ENCODE assay signal across 17 cellular contexts in the genomic region with DNA sequence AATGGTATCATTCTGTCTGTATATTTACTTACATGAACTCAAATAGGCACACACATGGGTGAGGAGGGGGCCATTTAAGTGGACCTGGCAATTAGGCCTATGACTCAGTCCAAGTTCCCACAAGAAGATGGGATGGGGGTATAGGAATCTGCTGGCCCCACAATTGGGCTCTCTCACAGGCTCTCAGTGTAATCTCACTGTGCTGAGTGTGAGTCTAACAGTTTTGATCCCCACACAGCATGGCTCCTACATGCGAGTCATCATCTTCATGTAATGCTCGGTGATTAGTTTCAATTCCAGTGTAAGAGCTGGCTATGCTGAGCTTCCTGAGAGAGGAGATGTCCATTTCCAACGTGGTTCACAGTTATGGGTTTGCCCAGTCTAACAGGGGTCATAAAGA.
A peak's percentile ranks its signal among the peaks of the same experiment; 100 is the strongest.
DNase-seq lines count a peak whose midpoint lies in the region; ATAC-seq and TF ChIP-seq lines count a peak whose summit lies in the region.
"Had no signal": no experiment of that assay in that cellular context is flagged by ENCODE, and none has a peak within 500 bp of the region (broad histone marks: within the 10 kb centered on the region; RNA-seq: fewer than 3 reads in every experiment).

No MANE protein-coding gene starts in this region.

- DNase-seq in activated T-cell treated with anti-CD3 and anti-CD28 coated beads, Interleukin-2, amount 50 U/mL, for 72 hours, result no peak
- no peak for DNase-seq in activated T-cell treated with anti-CD3 and anti-CD28 coated beads, Interleukin-2, amount 50 U/mL, for 1 hour
- DNase-seq in T1000 (lab: John Stamatoyannopoulos, UW) (peak; percentile 5), fibroblast of mammary gland (ENCODE audit: low read depth) (peak; percentile 57), Right ventricle myocardium superior (no peak), UCSD-AML1 (lab: John Stamatoyannopoulos, UW; ENCODE audit: unreplicated experiment) (no peak)
- DNase-seq: activated CD4-positive, alpha-beta T cell treated with anti-CD3 and anti-CD28 coated beads, Interleukin-2, amount 10 ng/mL, durations not matched to agents 24 days and 14 days; DMS 273 treated with DMSO at 0.1 percent for 48 hours; head of caudate nucleus; NCI-H1092; RPMI8226; spleen had no signal

- H3K9me3 Mint-ChIP-seq in activated T-cell treated with anti-CD3 and anti-CD28 coated beads, Interleukin-2, amount 50 U/mL, for 72 hours, result peaks cover 0 to 2% of the 10 kb centered on the region in 2 donors
- peaks cover 5% of the 10 kb centered on the region for H3K9me3 Mint-ChIP-seq in stimulated activated naive CD8-positive, alpha-beta T cell treated with anti-CD3 and anti-CD28 coated beads, Interleukin-15, Interleukin-2, amounts not matched to agents 100 ng/mL and 50 ng/mL, for 24 hours
- H3K9me3 Mint-ChIP-seq: activated CD4-positive, alpha-beta T cell treated with anti-CD3 and anti-CD28 coated beads, Interleukin-2, amount 10 ng/mL, durations not matched to agents 24 days and 14 days; T-helper 1 cell treated with Interleukin-12 subunit alpha and Interleukin-12 subunit beta and Interleukin-4 antibody, amounts not matched to agents 30 μg/mL and 1 μg/mL, for 36 hours had no signal

- peaks cover 0 to 1% of the 10 kb centered on the region in 2 donors for H3K36me3 Mint-ChIP-seq in activated T-cell treated with anti-CD3 and anti-CD28 coated beads, Interleukin-2, amount 50 U/mL, for 72 hours (ENCODE audit: insufficient read depth in 2 of 2)
- no peaks in the 10 kb centered on the region for H3K36me3 Mint-ChIP-seq in stimulated activated naive CD8-positive, alpha-beta T cell treated with anti-CD3 and anti-CD28 coated beads, Interleukin-15, Interleukin-2, amounts not matched to agents 100 ng/mL and 50 ng/mL, for 24 hours (ENCODE audit: low read depth)

- H3K4me1 Mint-ChIP-seq in activated T-cell treated with anti-CD3 and anti-CD28 coated beads, Interleukin-2, amount 50 U/mL, for 72 hours (ENCODE audit: low read depth), result no peaks in the 10 kb centered on the region
- H3K4me1 Mint-ChIP-seq in stimulated activated naive CD8-positive, alpha-beta T cell treated with anti-CD3 and anti-CD28 coated beads, Interleukin-15, Interleukin-2, amounts not matched to agents 100 ng/mL and 50 ng/mL, for 24 hours (ENCODE audit: low read depth), result peaks cover 14% of the 10 kb centered on the region
- H3K4me1 Mint-ChIP-seq: activated CD4-positive, alpha-beta T cell treated with anti-CD3 and anti-CD28 coated beads, Interleukin-2, amount 10 ng/mL, durations not matched to agents 24 days and 14 days had no signal

- H3K27me3 Mint-ChIP-seq in activated T-cell treated with anti-CD3 and anti-CD28 coated beads, Interleukin-2, amount 50 U/mL, for 72 hours (ENCODE audit: low read depth), result no peaks in the 10 kb centered on the region
- peaks cover 4% of the 10 kb centered on the region for H3K27me3 Mint-ChIP-seq in stimulated activated naive CD8-positive, alpha-beta T cell treated with anti-CD3 and anti-CD28 coated beads, Interleukin-15, Interleukin-2, amounts not matched to agents 100 ng/mL and 50 ng/mL, for 24 hours
- H3K27me3 Mint-ChIP-seq: activated CD4-positive, alpha-beta T cell treated with anti-CD3 and anti-CD28 coated beads, Interleukin-2, amount 10 ng/mL, durations not matched to agents 24 days and 14 days had no signal

- ATAC-seq in activated T-cell treated with anti-CD3 and anti-CD28 coated beads, Interleukin-2, amount 50 U/mL, for 72 hours (replicated peaks in 1 of 2), result no peak
- ATAC-seq in HG02642 (IDR thresholded peaks at IDR 0.05; ENCODE audit: poor library complexity, unreplicated experiment), result no peak
- ATAC-seq in Right ventricle myocardium superior (ENCODE audit: poor library complexity), result no peak
- ATAC-seq: left lobe of liver had no signal

- peak overlapping the region; percentile 94 for H3K27ac Mint-ChIP-seq in activated T-cell treated with anti-CD3 and anti-CD28 coated beads, Interleukin-2, amount 50 U/mL, for 72 hours
- H3K27ac Mint-ChIP-seq in stimulated activated naive CD8-positive, alpha-beta T cell treated with anti-CD3 and anti-CD28 coated beads, Interleukin-15, Interleukin-2, amounts not matched to agents 100 ng/mL and 50 ng/mL, for 24 hours, result peak overlapping the region; percentile 59
- H3K27ac Mint-ChIP-seq: activated CD4-positive, alpha-beta T cell treated with anti-CD3 and anti-CD28 coated beads, Interleukin-2, amount 10 ng/mL, durations not matched to agents 24 days and 14 days; T-helper 1 cell treated with Interleukin-12 subunit alpha and Interleukin-12 subunit beta and Interleukin-4 antibody, amounts not matched to agents 30 μg/mL and 1 μg/mL, for 36 hours had no signal

- H3K4me3 Mint-ChIP-seq in activated T-cell treated with anti-CD3 and anti-CD28 coated beads, Interleukin-2, amount 50 U/mL, for 72 hours, result no peak overlapping the region
- H3K4me3 Mint-ChIP-seq in stimulated activated naive CD8-positive, alpha-beta T cell treated with anti-CD3 and anti-CD28 coated beads, Interleukin-15, Interleukin-2, amounts not matched to agents 100 ng/mL and 50 ng/mL, for 24 hours, result no peak overlapping the region
- H3K4me3 Mint-ChIP-seq: activated CD4-positive, alpha-beta T cell treated with anti-CD3 and anti-CD28 coated beads, Interleukin-2, amount 10 ng/mL, durations not matched to agents 24 days and 14 days; T-helper 1 cell treated with Interleukin-12 subunit alpha and Interleukin-12 subunit beta and Interleukin-4 antibody, amounts not matched to agents 30 μg/mL and 1 μg/mL, for 36 hours had no signal

- H3K4me3 ChIP-seq in fibroblast of mammary gland (ENCODE audit: control insufficient read depth, low read depth, low read length), result no peak overlapping the region
- H3K4me3 ChIP-seq: spleen, thoracic aorta had no signal

- intact Hi-C loops in Right ventricle myocardium superior (cut with DNase I), result no loop called here

- TF ChIP-seq CTCF in fibroblast of mammary gland (conservative IDR thresholded peaks at IDR 0.05; ENCODE audit: control insufficient read depth, insufficient read depth, low read depth, low read length), result no peak

Comparison
In these comparisons a context has a peak if more than half of its experiments do, and no peak if none do; other contexts are left out.
1. DNase-seq: peak in T1000 (single experiment) and fibroblast of mammary gland (single experiment); none in activated T-cell treated with anti-CD3 and anti-CD28 coated beads, Interleukin-2, amount 50 U/mL, for 72 hours (0 of 2), activated T-cell treated with anti-CD3 and anti-CD28 coated beads, Interleukin-2, amount 50 U/mL, for 1 hour (single experiment), Right ventricle myocardium superior (single experiment) and UCSD-AML1 (single experiment).